Comparison of ENCODE assay signal across 12 cellular contexts in genomic region chr3:13574798-13575451, GRCh38. TPM values are rescaled to one million over a fixed set of nuclear protein-coding genes. Genes with fewer than 3 reads are reported as not detected.
DNase-seq lines count a peak whose midpoint lies in the region; ATAC-seq, FAIRE-seq and TF ChIP-seq lines count a peak whose summit lies in the region.
"Had no signal": no experiment of that assay in that cellular context is flagged by ENCODE, and none has a peak within 500 bp of the region (broad histone marks: within the 10 kb centered on the region; RNA-seq: fewer than 3 reads in every experiment).

No MANE protein-coding gene starts in this region.

- no peak for TF ChIP-seq POLR2A in K562 (conservative IDR thresholded peaks at IDR 0.05)
- no peak for TF ChIP-seq POLR2A in transverse colon (IDR thresholded peaks at IDR 0.05)

- H3K36me3 ChIP-seq in BLaER1 (no peaks in the 10 kb centered on the region), K562 (ENCODE audit: control insufficient read depth, insufficient read depth, low read length) (no peaks in the 10 kb centered on the region), transverse colon (no peaks in the 10 kb centered on the region)
- H3K36me3 ChIP-seq: pancreas had no signal

- H3K27me3 ChIP-seq in BLaER1 (no peaks in the 10 kb centered on the region), K562 (ENCODE audit: control insufficient read depth in 2 of 2, insufficient read depth in 2 of 2, low read length in 2 of 2) (peaks cover 4 to 28% of the 10 kb centered on the region in 2 experiments; a peak in 4 of 5 replicates), transverse colon (no peaks in the 10 kb centered on the region)
- H3K27me3 ChIP-seq: pancreas had no signal

- H2AFZ ChIP-seq in K562 (ENCODE audit: low read depth, low read length) = peak overlapping the region; percentile 69

- no peak for TF ChIP-seq RAD21 in K562 (CRISPR knock-in tag; conservative IDR thresholded peaks at IDR 0.05 in 1 of 2, IDR thresholded peaks at IDR 0.05 in 1 of 2)

- H3K27ac ChIP-seq in BLaER1 = no peak overlapping the region
- H3K27ac ChIP-seq in K562 (ENCODE audit: extremely low read depth, low read depth, low read length) = peak overlapping the region; percentile 41
- no peak overlapping the region for H3K27ac ChIP-seq in transverse colon
- H3K27ac ChIP-seq: pancreas had no signal

- CTCF ChIA-PET in K562 (lab: Yijun Ruan, JAX; ENCODE audit: low intra/inter-chr PET ratio) = interaction anchor here (0.7 kb wide), 1 partner anchor 63 kb away, joined by 3 read pairs; no protein-coding TSS in a partner anchor

- H3K9me3 ChIP-seq in BLaER1 (no peaks in the 10 kb centered on the region), K562 (replicated peaks; ENCODE audit: control insufficient read depth, insufficient read depth, low read depth, low read length) (no peaks in the 10 kb centered on the region), transverse colon (no peaks in the 10 kb centered on the region)
- H3K9me3 ChIP-seq: pancreas had no signal

- in situ Hi-C loops in K562 (cut with MboI) = no loop called here
- in situ Hi-C loops in transverse colon (cut with MboI; ENCODE audit: low pct_ligation_motif_present in 1 of 4, low pct_unique_long_range_greater_than_20kb in 1 of 4, low sequenced_read_pairs in 3 of 4) = no loop called here

- no peaks in the 10 kb centered on the region for H4K20me1 ChIP-seq in BLaER1
- peaks cover 9% of the 10 kb centered on the region for H4K20me1 ChIP-seq in K562 (replicated peaks; ENCODE audit: control insufficient read depth, insufficient read depth, low read length)

- no TSS peak for BruUV-seq in K562 (replicated peaks; lab: Mats Ljungman, UMichigan)

- 3% methylated on average over 17 of the region's 18 CpGs for WGBS in K562 (ENCODE audit: insufficient coverage, low coverage, missing lambda C conversion rate)
- 83% methylated on average over 18 of the region's 18 CpGs; no CpG with 5 or more reads in 1 of the 2 donors for WGBS in transverse colon (ENCODE audit: low coverage in 1 of 2), 2 donors

- H3K4me3 ChIP-seq in BLaER1 (no peak overlapping the region), K562 (no peak overlapping the region), transverse colon (no peak overlapping the region)
- H3K4me3 ChIP-seq: pancreas had no signal

- no peak for TF ChIP-seq CTCF in K562 (IDR thresholded peaks at IDR 0.05 in 2 of 3, conservative IDR thresholded peaks at IDR 0.05 in 1 of 3; ENCODE audit: insufficient read depth in 2 of 3, low read depth in 1 of 3, low read length in 3 of 3)
- TF ChIP-seq CTCF in omental fat pad (IDR thresholded peaks at IDR 0.05) = no peak
- no peak for TF ChIP-seq CTCF in transverse colon (IDR thresholded peaks at IDR 0.05)

- no peak overlapping the region for H3K9ac ChIP-seq in BLaER1
- peak overlapping the region in 1 of 2 experiments; percentile 81; a peak in 2 of 4 replicates for H3K9ac ChIP-seq in K562 (ENCODE audit: insufficient read depth in 1 of 2, low read depth in 2 of 2, low read length in 2 of 2)

- TF ChIP-seq EP300 in K562 (IDR thresholded peaks at IDR 0.05; ENCODE audit: low read length) (peak; percentile 64; the same call in 1 of the 2 replicates), transverse colon (IDR thresholded peaks at IDR 0.05; ENCODE audit: low read depth) (no peak)

- intact Hi-C loops in K562 (cut with micrococcal nuclease) = no loop called here
- intact Hi-C loops in transverse colon (cut with DNase I; ENCODE audit: low total_unique reads) = no loop called here

- H3K79me2 ChIP-seq in K562 (ENCODE audit: control insufficient read depth, insufficient read depth, low read length) = no peaks in the 10 kb centered on the region

- peak; percentile 17 for DNase-seq in HT1080 (ENCODE audit: low read depth)
- peak; percentile 84 to 87 (median 86) for DNase-seq in K562 (ENCODE audit: extremely low read depth in 1 of 4, low spot score in 3 of 4)
- DNase-seq in omental fat pad (ENCODE audit: low spot score) = no peak
- no peak for DNase-seq in transverse colon
- no peak for DNase-seq in central memory CD4-positive, alpha-beta T cell
- no peak for DNase-seq in cerebellar nuclear complex (lab: John Stamatoyannopoulos, UW)
- DNase-seq: activated CD4-positive, alpha-beta T cell treated with anti-CD3 and anti-CD28 coated beads, Interleukin-2, amount 10 ng/mL, durations not matched to agents 24 days and 14 days; DMS79; NCI-H510A treated with DMSO at 0.1 percent for 48 hours had no signal

- H3K4me1 ChIP-seq in BLaER1 = peaks cover 30% of the 10 kb centered on the region
- peaks cover 24 to 65% of the 10 kb centered on the region in 2 experiments; a peak in 4 of 5 replicates for H3K4me1 ChIP-seq in K562 (replicated peaks in 1 of 2; ENCODE audit: control insufficient read depth in 2 of 2, insufficient read depth in 2 of 2, low read length in 2 of 2)
- H3K4me1 ChIP-seq in transverse colon = no peaks in the 10 kb centered on the region
- H3K4me1 ChIP-seq: pancreas had no signal

- ATAC-seq in K562 (peak; percentile 86), omental fat pad (ENCODE audit: low FRiP score) (peak; percentile 56), HG02885 (IDR thresholded peaks at IDR 0.05; ENCODE audit: poor library complexity, unreplicated experiment) (no peak)
- ATAC-seq: pancreas had no signal

- H3K9me1 ChIP-seq in K562 (ENCODE audit: control insufficient read depth, insufficient read depth, low read length) = peaks cover 9% of the 10 kb centered on the region

- H3K4me2 ChIP-seq in BLaER1 (peak overlapping the region; percentile 54), K562 (ENCODE audit: insufficient read depth, low read length) (peak overlapping the region; percentile 69)

- POLR2A ChIA-PET in K562 (lab: Yijun Ruan, JAX) = interaction anchor here (0.5 to 1.2 kb wide), 6 partner anchors 9 to 93 kb away, joined by 3 to 6 read pairs (median 4); no protein-coding TSS in a partner anchor

- FAIRE-seq in K562 (lab: Jason Lieb, UNC) = peak; percentile 96
- FAIRE-seq: pancreas had no signal

TF ChIP-seq in K562, 482 proteins besides CTCF, POLR2A, EP300 and RAD21 (continues in another document):
- no peak for TF ChIP-seq POLR3G (IDR thresholded peaks at IDR 0.05; ENCODE audit: extremely low read depth, insufficient read length, insufficient replicate concordance)
- TF ChIP-seq BRF1 (IDR thresholded peaks at IDR 0.05; ENCODE audit: borderline replicate concordance, extremely low read depth, insufficient read length) = no peak
- TF ChIP-seq ZNF76 (CRISPR knock-in tag; IDR thresholded peaks at IDR 0.05; ENCODE audit: borderline replicate concordance) = no peak
- TF ChIP-seq NCOA2 (IDR thresholded peaks at IDR 0.05; ENCODE audit: partially characterized antibody in 2 of 2) = no peak
- no peak for TF ChIP-seq E2F5 (CRISPR knock-in tag; IDR thresholded peaks at IDR 0.05)
- no peak for TF ChIP-seq HINFP (tag; conservative IDR thresholded peaks at IDR 0.05; ENCODE audit: low read depth)
- TF ChIP-seq RHOXF2B (CRISPR knock-in tag; conservative IDR thresholded peaks at IDR 0.05) = no peak
- peak; percentile 17 for TF ChIP-seq SMAD1 (IDR thresholded peaks at IDR 0.05; ENCODE audit: low read depth, low read length, partially characterized antibody)

RNA-seq across cellular contexts. Expression of gene FBLN2, which starts 26.0 kb away (rescaled TPM):
- 0.03 and 0.05 TPM in 2 replicates for total RNA-seq in HT1080 (2014; rRNA removed; shearing (Covaris generic))
- 0.08 and 0.21 TPM in 2 replicates for polyA plus RNA-seq in HT1080 (2015; cell fraction: cytosol; rRNA removed)
- 0.37 and 0.49 TPM in 2 replicates for polyA plus RNA-seq in HT1080 (2015; cell fraction: nucleus; rRNA removed)
- total RNA-seq in K562 (2011; cell fraction: chromatin; rRNA removed; ENCODE audit: low replicate concordance) = 0.32 and 0.72 TPM in 2 replicates
- 0.53 and 1.5 TPM in 2 replicates for total RNA-seq in K562 (2011; cell fraction: nucleolus; rRNA removed)
- total RNA-seq in K562 (2011; cell fraction: nucleoplasm; rRNA removed) = 0.15 and 0.23 TPM in 2 replicates
- total RNA-seq in K562 (2014; rRNA removed) (not detected in 2 replicates), K562 (2014; rRNA removed; fragmentation: Illumina TruSeq; extraction: Trizol) (not detected in 2 replicates), K562 (2015; rRNA removed; fragmentation: Illumina TruSeq; extraction: Trizol) (not detected in 2 replicates), K562 (2021) (0.04 and 0.13 TPM in 2 replicates), omental fat pad (100 to 1,000 TPM; 156 to 568 (median 187) TPM), transverse colon (10 to 100 TPM; 23.0 to 51.5 (median 31.4) TPM)
- polyA plus RNA-seq in K562 (2011; rRNA removed) (0.10 and 0.14 TPM in 2 replicates), K562 (2014; fragmentation: Illumina TruSeq; extraction: Trizol) (not detected in 2 replicates), K562 (2014; fragmentation: Nextera tagmentation; extraction: Ambion mirVana) (not detected), K562 (2014; rRNA removed) (0.03 TPM in 1 of 2 replicates, not detected in the other)
- 0.18 and 0.64 TPM in 2 replicates for polyA plus RNA-seq in K562 (2011; cell fraction: cytosol; rRNA removed)
- polyA plus RNA-seq in K562 (2011; cell fraction: nucleus; rRNA removed) = 0.11 and 0.82 TPM in 2 replicates
- 0.04 and 0.08 TPM in 2 replicates for polyA plus RNA-seq in K562 (2012)
- polyA minus RNA-seq in K562 (2011; rRNA and poly(A)+ RNA removed) = 0.21 TPM in 1 of 2 replicates, not detected in the other
- polyA minus RNA-seq in K562 (2011; cell fraction: cytosol; rRNA and poly(A)+ RNA removed) = 0.19 TPM in 1 of 2 replicates, not detected in the other
- 0.11 and 0.13 TPM in 2 replicates for polyA minus RNA-seq in K562 (2011; cell fraction: nucleus; rRNA and poly(A)+ RNA removed)
- total RNA-seq: activated CD4-positive, alpha-beta T cell treated with anti-CD3 and anti-CD28 coated beads, Interleukin-2, amount 10 ng/mL, durations not matched to agents 24 days and 14 days had no signal

Comparison
In these comparisons a context has a peak if more than half of its experiments do, and no peak if none do; other contexts are left out.
1. DNase-seq: peak in HT1080 (single experiment) and K562 (4 of 4); none in omental fat pad (single experiment), transverse colon (single experiment), central memory CD4-positive, alpha-beta T cell (single experiment) and cerebellar nuclear complex (0 of 2).
2. RNA of gene FBLN2, which starts 26.0 kb away (total RNA-seq): 156 to 568 TPM in omental fat pad and 23.0 to 51.5 TPM in transverse colon; 0.03 to 0.05 TPM in HT1080 and 0.04 to 1.5 TPM in K562; every median in the first group is over 4 times any median in the second.